In the genomic region with DNA sequence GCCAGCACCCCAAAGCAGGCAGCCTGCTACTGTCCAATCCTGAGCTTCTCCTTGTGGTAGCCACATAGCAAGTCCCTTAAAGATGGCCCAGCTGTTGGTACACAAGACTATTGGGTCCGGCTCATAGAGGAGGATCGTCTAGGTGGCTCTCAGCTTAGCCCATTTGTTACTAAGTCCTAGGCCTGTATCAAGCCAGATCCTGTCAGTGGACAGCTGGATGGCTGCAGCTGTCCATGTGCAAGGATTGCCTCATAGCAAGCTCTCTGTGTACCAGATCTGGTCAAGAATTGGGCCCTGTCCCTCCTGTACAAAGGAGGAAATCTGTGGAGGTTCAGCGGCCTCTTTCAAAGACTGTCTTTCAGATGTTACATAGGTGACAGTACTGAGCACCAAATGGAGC, we compare ENCODE assay signal across 21 cellular contexts.
"Had no signal": no experiment of that assay in that cellular context is flagged by ENCODE, and none has a peak within 500 bp of the region (broad histone marks: within the 10 kb centered on the region; RNA-seq: fewer than 3 reads in every experiment).

No MANE protein-coding gene starts in this region.

- H3K9me3 ChIP-seq: colonic mucosa, esophagus squamous epithelium, gastrocnemius medialis, heart right ventricle, left lung, lower lobe of right lung had no signal

- H3K36me3 ChIP-seq: colonic mucosa, esophagus squamous epithelium, gastrocnemius medialis, heart right ventricle, left lung, lower lobe of right lung had no signal

- ATAC-seq: effector memory CD8-positive, alpha-beta T cell; esophagus mucosa; gastrocnemius medialis; left cardiac atrium; left lung; left ventricle myocardium superior had no signal

- H3K27ac ChIP-seq: colonic mucosa, epithelial cell of prostate, esophagus squamous epithelium, gastrocnemius medialis, heart right ventricle, left lung, lower lobe of right lung had no signal

- H3K27me3 ChIP-seq: colonic mucosa, esophagus squamous epithelium, gastrocnemius medialis, heart right ventricle, left lung had no signal

- H3K4me3 ChIP-seq: colonic mucosa, esophagus squamous epithelium, gastrocnemius medialis, heart right ventricle, left lung, lower lobe of right lung had no signal

- DNase-seq: colonic mucosa; cortex of kidney; effector CD8-positive, alpha-beta T cell; effector memory CD8-positive, alpha-beta T cell; endodermal cell; erythroblast; esophagus squamous epithelium; foreskin fibroblast; foreskin melanocyte; gastrocnemius medialis; glutamatergic neuron; head of caudate nucleus; heart right ventricle; hippocampal formation; left cardiac atrium; left lung; left ventricle myocardium superior; lower lobe of right lung; mesenchymal stem cell had no signal

- H3K4me1 ChIP-seq: colonic mucosa, esophagus squamous epithelium, gastrocnemius medialis, heart right ventricle, left lung, lower lobe of right lung had no signal
